1 cellular context compared by ENCODE assay signal in the genomic region with DNA sequence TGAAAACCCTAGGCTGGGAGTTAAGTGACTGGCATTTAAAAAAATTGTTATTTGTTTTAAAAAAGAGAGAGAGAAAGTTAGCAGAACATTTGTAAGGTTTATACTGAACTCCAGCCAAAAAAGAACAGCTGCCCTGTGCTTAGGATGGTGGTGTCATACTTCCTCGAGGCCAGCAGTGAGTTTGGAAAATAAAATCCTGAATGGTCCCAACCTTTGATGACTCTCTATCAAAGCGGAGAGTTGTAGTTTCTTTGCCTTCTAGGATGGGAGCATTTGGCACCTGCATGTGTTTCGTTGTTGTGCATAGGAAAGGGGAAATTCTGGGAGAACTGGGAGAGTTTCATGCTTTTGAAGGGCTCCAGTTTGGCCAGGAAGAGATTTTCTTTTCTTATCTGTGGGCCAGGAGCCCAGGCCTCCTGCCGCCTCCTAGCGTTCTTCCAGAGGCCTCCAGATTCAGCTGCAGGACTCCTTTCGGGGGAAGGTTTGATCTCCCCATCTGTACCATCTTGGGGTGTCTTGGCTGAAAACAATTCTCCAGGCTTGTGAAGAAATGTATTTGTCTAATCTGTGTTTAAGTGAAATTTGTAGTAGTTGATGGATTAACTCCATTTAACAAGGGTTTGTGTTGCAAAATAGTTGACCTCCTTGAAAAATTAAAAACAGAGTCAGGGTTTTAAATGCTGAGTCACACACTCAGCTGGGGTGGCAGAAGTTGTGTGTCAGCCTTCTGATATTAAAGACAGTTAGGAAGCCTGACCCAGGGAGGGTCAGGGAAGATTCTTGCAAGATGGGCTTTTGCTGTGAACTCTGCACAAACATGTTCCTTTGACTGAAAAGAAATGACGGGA.
TF ChIP-seq lines count a peak whose summit lies in the region.

No MANE protein-coding gene starts in this region.

TF ChIP-seq in K562, 482 proteins besides CTCF, POLR2A, EP300 and RAD21 (continued from another document and continues in another):
- TF ChIP-seq, protein P1, sequence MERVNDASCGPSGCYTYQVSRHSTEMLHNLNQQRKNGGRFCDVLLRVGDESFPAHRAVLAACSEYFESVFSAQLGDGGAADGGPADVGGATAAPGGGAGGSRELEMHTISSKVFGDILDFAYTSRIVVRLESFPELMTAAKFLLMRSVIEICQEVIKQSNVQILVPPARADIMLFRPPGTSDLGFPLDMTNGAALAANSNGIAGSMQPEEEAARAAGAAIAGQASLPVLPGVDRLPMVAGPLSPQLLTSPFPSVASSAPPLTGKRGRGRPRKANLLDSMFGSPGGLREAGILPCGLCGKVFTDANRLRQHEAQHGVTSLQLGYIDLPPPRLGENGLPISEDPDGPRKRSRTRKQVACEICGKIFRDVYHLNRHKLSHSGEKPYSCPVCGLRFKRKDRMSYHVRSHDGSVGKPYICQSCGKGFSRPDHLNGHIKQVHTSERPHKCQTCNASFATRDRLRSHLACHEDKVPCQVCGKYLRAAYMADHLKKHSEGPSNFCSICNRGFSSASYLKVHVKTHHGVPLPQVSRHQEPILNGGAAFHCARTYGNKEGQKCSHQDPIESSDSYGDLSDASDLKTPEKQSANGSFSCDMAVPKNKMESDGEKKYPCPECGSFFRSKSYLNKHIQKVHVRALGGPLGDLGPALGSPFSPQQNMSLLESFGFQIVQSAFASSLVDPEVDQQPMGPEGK (CRISPR knock-in tag; IDR thresholded peaks at IDR 0.05; ENCODE audit: borderline replicate concordance), result no peak
- TF ChIP-seq HNRNPLL (IDR thresholded peaks at IDR 0.05; ENCODE audit: low read depth, low read length, poor library complexity, severe bottlenecking), result no peak
- TF ChIP-seq, protein P2, sequence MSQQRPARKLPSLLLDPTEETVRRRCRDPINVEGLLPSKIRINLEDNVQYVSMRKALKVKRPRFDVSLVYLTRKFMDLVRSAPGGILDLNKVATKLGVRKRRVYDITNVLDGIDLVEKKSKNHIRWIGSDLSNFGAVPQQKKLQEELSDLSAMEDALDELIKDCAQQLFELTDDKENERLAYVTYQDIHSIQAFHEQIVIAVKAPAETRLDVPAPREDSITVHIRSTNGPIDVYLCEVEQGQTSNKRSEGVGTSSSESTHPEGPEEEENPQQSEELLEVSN (IDR thresholded peaks at IDR 0.05; ENCODE audit: borderline replicate concordance in 1 of 2, extremely low read depth in 1 of 2, insufficient read depth in 1 of 2, insufficient read length in 1 of 2, low read depth in 1 of 2, low read length in 1 of 2, poor library complexity in 1 of 2, severe bottlenecking in 1 of 2), result no peak
- TF ChIP-seq NFE2L1 (tag; IDR thresholded peaks at IDR 0.05; ENCODE audit: borderline replicate concordance, low read depth), result peak; percentile 90
- TF ChIP-seq NR1H2 (CRISPR knock-in tag; IDR thresholded peaks at IDR 0.05), result no peak
- TF ChIP-seq MECOM (CRISPR knock-in tag; IDR thresholded peaks at IDR 0.05), result no peak
- no peak for TF ChIP-seq ZNF354B (CRISPR knock-in tag; IDR thresholded peaks at IDR 0.05)
- TF ChIP-seq ZNF766 (CRISPR knock-in tag; conservative IDR thresholded peaks at IDR 0.05), result no peak
- 0 out of 2 replicates have a peak, but pooled peaks have one; percentile 10 for TF ChIP-seq ETV1 (tag; conservative IDR thresholded peaks at IDR 0.05; ENCODE audit: low read depth)
- TF ChIP-seq ZNF143 (CRISPR knock-in tag; IDR thresholded peaks at IDR 0.05), result no peak
- no peak for TF ChIP-seq ZZZ3 (IDR thresholded peaks at IDR 0.05)
- TF ChIP-seq HDAC3 (IDR thresholded peaks at IDR 0.05; ENCODE audit: borderline replicate concordance, partially characterized antibody), result no peak
- no peak for TF ChIP-seq MCM7 (IDR thresholded peaks at IDR 0.05)
- TF ChIP-seq SIN3B (IDR thresholded peaks at IDR 0.05; ENCODE audit: low read depth), result no peak
- TF ChIP-seq DNMT1 (IDR thresholded peaks at IDR 0.05), result no peak
- peak; percentile 92 for TF ChIP-seq C11orf30 (IDR thresholded peaks at IDR 0.05; ENCODE audit: low read depth)
- TF ChIP-seq BHLHE40 (IDR thresholded peaks at IDR 0.05; ENCODE audit: low read length), result no peak
- TF ChIP-seq, protein P3, sequence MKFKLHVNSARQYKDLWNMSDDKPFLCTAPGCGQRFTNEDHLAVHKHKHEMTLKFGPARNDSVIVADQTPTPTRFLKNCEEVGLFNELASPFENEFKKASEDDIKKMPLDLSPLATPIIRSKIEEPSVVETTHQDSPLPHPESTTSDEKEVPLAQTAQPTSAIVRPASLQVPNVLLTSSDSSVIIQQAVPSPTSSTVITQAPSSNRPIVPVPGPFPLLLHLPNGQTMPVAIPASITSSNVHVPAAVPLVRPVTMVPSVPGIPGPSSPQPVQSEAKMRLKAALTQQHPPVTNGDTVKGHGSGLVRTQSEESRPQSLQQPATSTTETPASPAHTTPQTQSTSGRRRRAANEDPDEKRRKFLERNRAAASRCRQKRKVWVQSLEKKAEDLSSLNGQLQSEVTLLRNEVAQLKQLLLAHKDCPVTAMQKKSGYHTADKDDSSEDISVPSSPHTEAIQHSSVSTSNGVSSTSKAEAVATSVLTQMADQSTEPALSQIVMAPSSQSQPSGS (CRISPR knock-in tag; IDR thresholded peaks at IDR 0.05), result no peak
- peak; percentile 30; the same call in 1 of the 2 replicates for TF ChIP-seq ARID1B (IDR thresholded peaks at IDR 0.05)
- no peak for TF ChIP-seq MEF2D (tag; conservative IDR thresholded peaks at IDR 0.05; ENCODE audit: low read depth)
- TF ChIP-seq ZNF184 (CRISPR knock-in tag; IDR thresholded peaks at IDR 0.05), result no peak
- TF ChIP-seq ZNF124 (CRISPR knock-in tag; IDR thresholded peaks at IDR 0.05), result no peak
- no peak for TF ChIP-seq ZNF75A (CRISPR knock-in tag; IDR thresholded peaks at IDR 0.05)
- TF ChIP-seq ZNF174 (CRISPR knock-in tag; IDR thresholded peaks at IDR 0.05), result no peak
- TF ChIP-seq, protein P4, sequence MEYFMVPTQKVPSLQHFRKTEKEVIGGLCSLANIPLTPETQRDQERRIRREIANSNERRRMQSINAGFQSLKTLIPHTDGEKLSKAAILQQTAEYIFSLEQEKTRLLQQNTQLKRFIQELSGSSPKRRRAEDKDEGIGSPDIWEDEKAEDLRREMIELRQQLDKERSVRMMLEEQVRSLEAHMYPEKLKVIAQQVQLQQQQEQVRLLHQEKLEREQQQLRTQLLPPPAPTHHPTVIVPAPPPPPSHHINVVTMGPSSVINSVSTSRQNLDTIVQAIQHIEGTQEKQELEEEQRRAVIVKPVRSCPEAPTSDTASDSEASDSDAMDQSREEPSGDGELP (CRISPR knock-in tag; IDR thresholded peaks at IDR 0.05; ENCODE audit: borderline replicate concordance), result no peak; the same call in 1 of the 2 replicates
- no peak for TF ChIP-seq TARDBP (IDR thresholded peaks at IDR 0.05)
- no peak for TF ChIP-seq LEF1 (IDR thresholded peaks at IDR 0.05)
- no peak for TF ChIP-seq GATA2 (CRISPR knock-in tag; IDR thresholded peaks at IDR 0.05)
- no peak for TF ChIP-seq TRIM24 (IDR thresholded peaks at IDR 0.05)
- TF ChIP-seq RCOR1 (IDR thresholded peaks at IDR 0.05; ENCODE audit: borderline replicate concordance in 1 of 2, low read depth in 2 of 2, low read length in 2 of 2), result 0 out of 4 replicates have a peak, but pooled peaks of 1 of the 2 experiments have one; percentile 12
- TF ChIP-seq, protein P5, sequence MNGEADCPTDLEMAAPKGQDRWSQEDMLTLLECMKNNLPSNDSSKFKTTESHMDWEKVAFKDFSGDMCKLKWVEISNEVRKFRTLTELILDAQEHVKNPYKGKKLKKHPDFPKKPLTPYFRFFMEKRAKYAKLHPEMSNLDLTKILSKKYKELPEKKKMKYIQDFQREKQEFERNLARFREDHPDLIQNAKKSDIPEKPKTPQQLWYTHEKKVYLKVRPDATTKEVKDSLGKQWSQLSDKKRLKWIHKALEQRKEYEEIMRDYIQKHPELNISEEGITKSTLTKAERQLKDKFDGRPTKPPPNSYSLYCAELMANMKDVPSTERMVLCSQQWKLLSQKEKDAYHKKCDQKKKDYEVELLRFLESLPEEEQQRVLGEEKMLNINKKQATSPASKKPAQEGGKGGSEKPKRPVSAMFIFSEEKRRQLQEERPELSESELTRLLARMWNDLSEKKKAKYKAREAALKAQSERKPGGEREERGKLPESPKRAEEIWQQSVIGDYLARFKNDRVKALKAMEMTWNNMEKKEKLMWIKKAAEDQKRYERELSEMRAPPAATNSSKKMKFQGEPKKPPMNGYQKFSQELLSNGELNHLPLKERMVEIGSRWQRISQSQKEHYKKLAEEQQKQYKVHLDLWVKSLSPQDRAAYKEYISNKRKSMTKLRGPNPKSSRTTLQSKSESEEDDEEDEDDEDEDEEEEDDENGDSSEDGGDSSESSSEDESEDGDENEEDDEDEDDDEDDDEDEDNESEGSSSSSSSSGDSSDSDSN (IDR thresholded peaks at IDR 0.05; ENCODE audit: borderline replicate concordance in 1 of 2, low read depth in 2 of 2, low read length in 2 of 2), result no peak
- no peak for TF ChIP-seq BCL6 (CRISPR knock-in tag; IDR thresholded peaks at IDR 0.05)
- no peak for TF ChIP-seq PHB (CRISPR knock-in tag; IDR thresholded peaks at IDR 0.05)
- TF ChIP-seq ZNF212 (CRISPR knock-in tag; IDR thresholded peaks at IDR 0.05), result no peak
- TF ChIP-seq RBFOX2 (IDR thresholded peaks at IDR 0.05; ENCODE audit: low read depth, low read length), result no peak
- no peak for TF ChIP-seq BRD4 (IDR thresholded peaks at IDR 0.05)
- TF ChIP-seq, protein P6, sequence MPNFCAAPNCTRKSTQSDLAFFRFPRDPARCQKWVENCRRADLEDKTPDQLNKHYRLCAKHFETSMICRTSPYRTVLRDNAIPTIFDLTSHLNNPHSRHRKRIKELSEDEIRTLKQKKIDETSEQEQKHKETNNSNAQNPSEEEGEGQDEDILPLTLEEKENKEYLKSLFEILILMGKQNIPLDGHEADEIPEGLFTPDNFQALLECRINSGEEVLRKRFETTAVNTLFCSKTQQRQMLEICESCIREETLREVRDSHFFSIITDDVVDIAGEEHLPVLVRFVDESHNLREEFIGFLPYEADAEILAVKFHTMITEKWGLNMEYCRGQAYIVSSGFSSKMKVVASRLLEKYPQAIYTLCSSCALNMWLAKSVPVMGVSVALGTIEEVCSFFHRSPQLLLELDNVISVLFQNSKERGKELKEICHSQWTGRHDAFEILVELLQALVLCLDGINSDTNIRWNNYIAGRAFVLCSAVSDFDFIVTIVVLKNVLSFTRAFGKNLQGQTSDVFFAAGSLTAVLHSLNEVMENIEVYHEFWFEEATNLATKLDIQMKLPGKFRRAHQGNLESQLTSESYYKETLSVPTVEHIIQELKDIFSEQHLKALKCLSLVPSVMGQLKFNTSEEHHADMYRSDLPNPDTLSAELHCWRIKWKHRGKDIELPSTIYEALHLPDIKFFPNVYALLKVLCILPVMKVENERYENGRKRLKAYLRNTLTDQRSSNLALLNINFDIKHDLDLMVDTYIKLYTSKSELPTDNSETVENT (CRISPR knock-in tag; IDR thresholded peaks at IDR 0.05), result no peak
- no peak for TF ChIP-seq ARNT (IDR thresholded peaks at IDR 0.05)
- TF ChIP-seq SREBF1 (IDR thresholded peaks at IDR 0.05; ENCODE audit: borderline replicate concordance, low read depth, low read length), result no peak
- TF ChIP-seq TEAD1 (CRISPR knock-in tag; IDR thresholded peaks at IDR 0.05), result no peak
- peak; percentile 83; the same call in 1 of the 2 replicates for TF ChIP-seq MAFK (IDR thresholded peaks at IDR 0.05; ENCODE audit: low read length)
- TF ChIP-seq, protein P7, sequence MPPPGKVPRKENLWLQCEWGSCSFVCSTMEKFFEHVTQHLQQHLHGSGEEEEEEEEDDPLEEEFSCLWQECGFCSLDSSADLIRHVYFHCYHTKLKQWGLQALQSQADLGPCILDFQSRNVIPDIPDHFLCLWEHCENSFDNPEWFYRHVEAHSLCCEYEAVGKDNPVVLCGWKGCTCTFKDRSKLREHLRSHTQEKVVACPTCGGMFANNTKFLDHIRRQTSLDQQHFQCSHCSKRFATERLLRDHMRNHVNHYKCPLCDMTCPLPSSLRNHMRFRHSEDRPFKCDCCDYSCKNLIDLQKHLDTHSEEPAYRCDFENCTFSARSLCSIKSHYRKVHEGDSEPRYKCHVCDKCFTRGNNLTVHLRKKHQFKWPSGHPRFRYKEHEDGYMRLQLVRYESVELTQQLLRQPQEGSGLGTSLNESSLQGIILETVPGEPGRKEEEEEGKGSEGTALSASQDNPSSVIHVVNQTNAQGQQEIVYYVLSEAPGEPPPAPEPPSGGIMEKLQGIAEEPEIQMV (tag; conservative IDR thresholded peaks at IDR 0.05; ENCODE audit: low read depth), result no peak
- TF ChIP-seq SMAD2 (IDR thresholded peaks at IDR 0.05; ENCODE audit: low read depth, low read length), result no peak
- TF ChIP-seq TAF9B (IDR thresholded peaks at IDR 0.05; ENCODE audit: partially characterized antibody), result no peak
- no peak for TF ChIP-seq PCBP1 (IDR thresholded peaks at IDR 0.05; ENCODE audit: low read depth, low read length, poor library complexity, severe bottlenecking)
- TF ChIP-seq, protein P8, sequence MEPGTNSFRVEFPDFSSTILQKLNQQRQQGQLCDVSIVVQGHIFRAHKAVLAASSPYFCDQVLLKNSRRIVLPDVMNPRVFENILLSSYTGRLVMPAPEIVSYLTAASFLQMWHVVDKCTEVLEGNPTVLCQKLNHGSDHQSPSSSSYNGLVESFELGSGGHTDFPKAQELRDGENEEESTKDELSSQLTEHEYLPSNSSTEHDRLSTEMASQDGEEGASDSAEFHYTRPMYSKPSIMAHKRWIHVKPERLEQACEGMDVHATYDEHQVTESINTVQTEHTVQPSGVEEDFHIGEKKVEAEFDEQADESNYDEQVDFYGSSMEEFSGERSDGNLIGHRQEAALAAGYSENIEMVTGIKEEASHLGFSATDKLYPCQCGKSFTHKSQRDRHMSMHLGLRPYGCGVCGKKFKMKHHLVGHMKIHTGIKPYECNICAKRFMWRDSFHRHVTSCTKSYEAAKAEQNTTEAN (CRISPR knock-in tag; IDR thresholded peaks at IDR 0.05), result no peak
- TF ChIP-seq, protein P9, sequence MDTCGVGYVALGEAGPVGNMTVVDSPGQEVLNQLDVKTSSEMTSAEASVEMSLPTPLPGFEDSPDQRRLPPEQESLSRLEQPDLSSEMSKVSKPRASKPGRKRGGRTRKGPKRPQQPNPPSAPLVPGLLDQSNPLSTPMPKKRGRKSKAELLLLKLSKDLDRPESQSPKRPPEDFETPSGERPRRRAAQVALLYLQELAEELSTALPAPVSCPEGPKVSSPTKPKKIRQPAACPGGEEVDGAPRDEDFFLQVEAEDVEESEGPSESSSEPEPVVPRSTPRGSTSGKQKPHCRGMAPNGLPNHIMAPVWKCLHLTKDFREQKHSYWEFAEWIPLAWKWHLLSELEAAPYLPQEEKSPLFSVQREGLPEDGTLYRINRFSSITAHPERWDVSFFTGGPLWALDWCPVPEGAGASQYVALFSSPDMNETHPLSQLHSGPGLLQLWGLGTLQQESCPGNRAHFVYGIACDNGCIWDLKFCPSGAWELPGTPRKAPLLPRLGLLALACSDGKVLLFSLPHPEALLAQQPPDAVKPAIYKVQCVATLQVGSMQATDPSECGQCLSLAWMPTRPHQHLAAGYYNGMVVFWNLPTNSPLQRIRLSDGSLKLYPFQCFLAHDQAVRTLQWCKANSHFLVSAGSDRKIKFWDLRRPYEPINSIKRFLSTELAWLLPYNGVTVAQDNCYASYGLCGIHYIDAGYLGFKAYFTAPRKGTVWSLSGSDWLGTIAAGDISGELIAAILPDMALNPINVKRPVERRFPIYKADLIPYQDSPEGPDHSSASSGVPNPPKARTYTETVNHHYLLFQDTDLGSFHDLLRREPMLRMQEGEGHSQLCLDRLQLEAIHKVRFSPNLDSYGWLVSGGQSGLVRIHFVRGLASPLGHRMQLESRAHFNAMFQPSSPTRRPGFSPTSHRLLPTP (IDR thresholded peaks at IDR 0.05; ENCODE audit: borderline replicate concordance, extremely low read depth, insufficient read length), result no peak
- no peak for TF ChIP-seq SMARCE1 (IDR thresholded peaks at IDR 0.05)
